11 cellular contexts compared by ENCODE assay signal in the genomic region with DNA sequence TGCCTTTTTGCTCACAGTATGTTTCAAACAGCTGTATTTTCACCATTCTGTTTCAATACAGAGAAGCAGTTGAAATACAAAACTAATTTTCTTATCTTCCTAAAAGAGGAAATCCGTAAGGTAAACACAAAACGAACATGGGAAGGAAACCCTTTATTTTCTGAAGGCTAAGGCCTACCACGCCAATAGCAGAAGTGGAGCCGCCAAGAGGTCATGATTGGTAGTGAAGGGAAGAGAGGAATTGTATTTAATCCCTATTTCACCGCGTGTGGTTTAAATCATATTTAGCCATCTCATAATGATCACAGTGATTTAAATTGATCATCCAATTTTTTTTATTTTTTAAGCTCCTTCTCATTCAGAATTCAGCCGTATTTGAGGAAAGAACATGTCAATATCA.
A peak's percentile ranks its signal among the peaks of the same experiment; 100 is the strongest.
DNase-seq lines count a peak whose midpoint lies in the region; ATAC-seq and TF ChIP-seq lines count a peak whose summit lies in the region.
"Had no signal": no experiment of that assay in that cellular context is flagged by ENCODE, and none has a peak within 500 bp of the region (broad histone marks: within the 10 kb centered on the region; RNA-seq: fewer than 3 reads in every experiment).

No MANE protein-coding gene starts in this region.

- H3K4me3 ChIP-seq in osteoblast (ENCODE audit: insufficient read depth, low read length) (no peak overlapping the region), heart left ventricle (no peak overlapping the region)

- ATAC-seq in heart left ventricle: no peak
- ATAC-seq: naive thymus-derived CD8-positive, alpha-beta T cell had no signal

- H3K27me3 ChIP-seq in osteoblast (ENCODE audit: insufficient read depth, low read length): peaks cover 15% of the 10 kb centered on the region
- H3K27me3 ChIP-seq in heart left ventricle: no peaks in the 10 kb centered on the region

- TF ChIP-seq POLR2A in heart left ventricle (IDR thresholded peaks at IDR 0.05): no peak

- H3K4me2 ChIP-seq in osteoblast (ENCODE audit: insufficient read depth, low read length): no peak overlapping the region

- no peaks in the 10 kb centered on the region for H3K9me3 Mint-ChIP-seq in chondrocyte (ENCODE audit: low read depth)

- H4K20me1 ChIP-seq in osteoblast (ENCODE audit: insufficient read depth, low read length): no peaks in the 10 kb centered on the region

- peaks cover 39% of the 10 kb centered on the region for H3K27me3 Mint-ChIP-seq in chondrocyte (ENCODE audit: low read depth)
- H3K27me3 Mint-ChIP-seq: naive thymus-derived CD8-positive, alpha-beta T cell had no signal

- H3K4me1 ChIP-seq in osteoblast (ENCODE audit: insufficient read depth, low read length) (no peaks in the 10 kb centered on the region), heart left ventricle (no peaks in the 10 kb centered on the region)

- no peaks in the 10 kb centered on the region for H3K4me1 Mint-ChIP-seq in chondrocyte (ENCODE audit: low read depth)
- H3K4me1 Mint-ChIP-seq: naive thymus-derived CD8-positive, alpha-beta T cell had no signal

- intact Hi-C loops in heart left ventricle (cut with DNase I): no loop called here

- WGBS in heart left ventricle, 4 donors: 41 to 47% (median 44%) methylated on average over 7 of the region's 7 CpGs

- TF ChIP-seq CTCF in chondrocyte (IDR thresholded peaks at IDR 0.05) (peak; percentile 69), osteoblast (IDR thresholded peaks at IDR 0.05; ENCODE audit: extremely low read depth, low read depth, low read length) (peak; percentile 46), heart left ventricle (IDR thresholded peaks at IDR 0.05) (peak in 2 of 12 donors; percentile 16 to 20)

- H3K4me3 Mint-ChIP-seq in chondrocyte (ENCODE audit: unreplicated experiment): no peak overlapping the region
- H3K4me3 Mint-ChIP-seq: naive thymus-derived CD8-positive, alpha-beta T cell had no signal

- H3K27ac ChIP-seq in osteoblast (ENCODE audit: low read depth, low read length) (no peak overlapping the region), heart left ventricle (no peak overlapping the region)

- H3K9me3 ChIP-seq in osteoblast (ENCODE audit: low read depth, low read length) (no peaks in the 10 kb centered on the region), heart left ventricle (no peaks in the 10 kb centered on the region)

- no peaks in the 10 kb centered on the region for H3K79me2 ChIP-seq in osteoblast (ENCODE audit: insufficient read depth, low read length)

- H2AFZ ChIP-seq in osteoblast (ENCODE audit: low read length): no peak overlapping the region

- no peak overlapping the region for H3K27ac Mint-ChIP-seq in chondrocyte (ENCODE audit: unreplicated experiment)
- H3K27ac Mint-ChIP-seq: naive thymus-derived CD8-positive, alpha-beta T cell had no signal

- H3K36me3 ChIP-seq in osteoblast (ENCODE audit: insufficient read depth, low read length) (no peaks in the 10 kb centered on the region), heart left ventricle (no peaks in the 10 kb centered on the region)

- no peaks in the 10 kb centered on the region for H3K36me3 Mint-ChIP-seq in chondrocyte (ENCODE audit: low read depth)
- H3K36me3 Mint-ChIP-seq: naive thymus-derived CD8-positive, alpha-beta T cell had no signal

- peak; percentile 2 to 45 for DNase-seq in NCI-H2081 (lab: John Stamatoyannopoulos, UW)
- no peak for DNase-seq in NCI-H2081 treated with DMSO at 0.1 percent for 48 hours (lab: John Stamatoyannopoulos, UW)
- DNase-seq in NAMALWA (ENCODE audit: low spot score): peak; percentile 17
- DNase-seq in chondrocyte (ENCODE audit: low spot score): no peak
- no peak for DNase-seq in osteoblast (ENCODE audit: insufficient read length, low spot score, missing footprints)
- no peak for DNase-seq in GDM1 (lab: John Stamatoyannopoulos, UW)
- DNase-seq in heart left ventricle: no peak
- no peak for DNase-seq in RPMI8226
- DNase-seq: activated naive CD4-positive, alpha-beta T cell treated with anti-CD3 and anti-CD28 coated beads, Interleukin-2, amount 50 U/mL, for 16 hours; MV-4-11; naive thymus-derived CD8-positive, alpha-beta T cell had no signal

Comparison
In these comparisons a context has a peak if more than half of its experiments do, and no peak if none do; other contexts are left out.
1. DNase-seq: peak in NCI-H2081 (2 of 2) and NAMALWA (single experiment); none in NCI-H2081 treated with DMSO at 0.1 percent for 48 hours (single experiment), chondrocyte (single experiment), osteoblast (single experiment), GDM1 (single experiment), heart left ventricle (0 of 5) and RPMI8226 (single experiment).